ENCODE assay signal across 9 cellular contexts in genomic region chr20:63635431-63636141, GRCh38. TPM values are rescaled to one million over a fixed set of nuclear protein-coding genes. Genes with fewer than 3 reads are reported as not detected.
A peak's percentile ranks its signal among the peaks of the same experiment; 100 is the strongest.
DNase-seq lines count a peak whose midpoint lies in the region; ATAC-seq and TF ChIP-seq lines count a peak whose summit lies in the region.
"Had no signal": no experiment of that assay in that cellular context is flagged by ENCODE, and none has a peak within 500 bp of the region (broad histone marks: within the 10 kb centered on the region; RNA-seq: fewer than 3 reads in every experiment).

No MANE protein-coding gene starts in this region.

- H2AFZ ChIP-seq in DND-41 (ENCODE audit: low read depth, low read length), result peak overlapping the region; percentile 40

- TF ChIP-seq POLR2A in esophagus muscularis mucosa (IDR thresholded peaks at IDR 0.05; ENCODE audit: low read depth), result no peak

- H3K79me2 ChIP-seq in DND-41 (ENCODE audit: insufficient read depth, low read length), result no peaks in the 10 kb centered on the region

- 74% methylated on average over 14 of the region's 15 CpGs for WGBS in esophagus muscularis mucosa

- H3K36me3 Mint-ChIP-seq in natural killer cell, result no peaks in the 10 kb centered on the region

- H4K20me1 ChIP-seq in DND-41 (ENCODE audit: insufficient read depth, low read length), result peaks cover 17% of the 10 kb centered on the region

- H3K27ac ChIP-seq in DND-41 (ENCODE audit: low read length), result peak overlapping the region; percentile 92
- H3K27ac ChIP-seq in esophagus muscularis mucosa (replicated peaks in 1 of 4), result no peak overlapping the region
- no peak overlapping the region for H3K27ac ChIP-seq in A673 (ENCODE audit: low read depth, low read length, poor library complexity, severe bottlenecking)
- H3K27ac ChIP-seq: KMS-11 had no signal

- POLR2A ChIA-PET in A673 (lab: Charles Lee; ENCODE audit: low non-redundant PET), result interaction anchor here (0.5 kb wide), 1 partner anchor 237 kb away, joined by 3 read pairs; no protein-coding TSS in a partner anchor

- ATAC-seq in DND-41 (ENCODE audit: insufficient read depth, low read depth), result peak; percentile 91
- peak; percentile 80 to 90 (median 84) for ATAC-seq in natural killer cell
- ATAC-seq in GM21717 (IDR thresholded peaks at IDR 0.05; ENCODE audit: unreplicated experiment), result no peak
- no peak for ATAC-seq in HG02571 (IDR thresholded peaks at IDR 0.05; ENCODE audit: unreplicated experiment)

- peaks cover 7% of the 10 kb centered on the region; the same call in 1 of the 2 replicates for H3K36me3 ChIP-seq in DND-41 (ENCODE audit: insufficient read depth, low read length)
- no peaks in the 10 kb centered on the region for H3K36me3 ChIP-seq in esophagus muscularis mucosa
- H3K36me3 ChIP-seq in A673 (ENCODE audit: insufficient read depth, low read length, poor library complexity, severe bottlenecking), result no peaks in the 10 kb centered on the region

- TF ChIP-seq EP300 in esophagus muscularis mucosa (IDR thresholded peaks at IDR 0.05), result no peak

- H3K27me3 ChIP-seq in DND-41 (ENCODE audit: insufficient read depth, low read length, poor library complexity), result no peaks in the 10 kb centered on the region
- H3K27me3 ChIP-seq in esophagus muscularis mucosa, result no peaks in the 10 kb centered on the region
- no peaks in the 10 kb centered on the region for H3K27me3 ChIP-seq in A673 (replicated peaks; ENCODE audit: insufficient read depth, low read depth, low read length, poor library complexity)

- no TSS peak for BruUV-seq in A673 (replicated peaks; lab: Mats Ljungman, UMichigan)

- peak overlapping the region in 1 of 2 experiments; percentile 22; a peak in 1 of 4 replicates for H3K4me3 ChIP-seq in DND-41 (ENCODE audit: low read depth in 1 of 2, low read length in 2 of 2)
- H3K4me3 ChIP-seq in esophagus muscularis mucosa, result no peak overlapping the region
- no peak overlapping the region for H3K4me3 ChIP-seq in A673 (ENCODE audit: low read depth, low read length, poor library complexity, severe bottlenecking)

- no peaks in the 10 kb centered on the region for H3K27me3 Mint-ChIP-seq in natural killer cell (ENCODE audit: low read depth in 2 of 2)

- intact Hi-C loops in natural killer cell (cut with micrococcal nuclease) (loop anchor here (1.0 to 10.0 kb wide), 4 partner anchors 8 to 99 kb away; partner anchors contain the start of genes FNDC11, GMEB2, LIME1 and SLC2A4RG), esophagus muscularis mucosa (cut with DNase I) (no loop called here), A673 (cut with micrococcal nuclease; ENCODE audit: unreplicated experiment) (no loop called here)

- peak overlapping the region; percentile 49 for H3K4me2 ChIP-seq in DND-41 (ENCODE audit: insufficient read depth, low read length)
- H3K4me2 ChIP-seq: KMS-11 had no signal

- H3K9me3 ChIP-seq in DND-41 (ENCODE audit: insufficient read depth, low read length, severe bottlenecking) (no peaks in the 10 kb centered on the region), esophagus muscularis mucosa (no peaks in the 10 kb centered on the region), A673 (ENCODE audit: low read depth, low read length, poor library complexity, severe bottlenecking) (no peaks in the 10 kb centered on the region)

- peak overlapping the region; percentile 82 for H3K4me3 Mint-ChIP-seq in natural killer cell

- H3K4me1 Mint-ChIP-seq in natural killer cell, result peaks cover 46 to 48% of the 10 kb centered on the region in 2 donors

- H3K27ac Mint-ChIP-seq in natural killer cell, result peak overlapping the region; percentile 94

- CTCF ChIA-PET in A673 (lab: Charles Lee), result no interaction called here

- H3K9ac ChIP-seq in DND-41 (ENCODE audit: low read depth, low read length), result peak overlapping the region; percentile 40
- H3K9ac ChIP-seq: KMS-11 had no signal

- no peaks in the 10 kb centered on the region for H3K9me3 Mint-ChIP-seq in natural killer cell

- H3K4me1 ChIP-seq in DND-41 (ENCODE audit: insufficient read depth, low read length) (peaks cover 42% of the 10 kb centered on the region), esophagus muscularis mucosa (peaks cover 5 to 21% (median 13%) of the 10 kb centered on the region in 4 donors), A673 (ENCODE audit: insufficient read depth, low read length, poor library complexity, severe bottlenecking) (no peaks in the 10 kb centered on the region)

- no peak for TF ChIP-seq CTCF in DND-41 (IDR thresholded peaks at IDR 0.05; ENCODE audit: borderline replicate concordance, extremely low read depth, low read length, poor library complexity, severe bottlenecking)
- TF ChIP-seq CTCF in natural killer cell (IDR thresholded peaks at IDR 0.05), result no peak
- TF ChIP-seq CTCF in esophagus muscularis mucosa (IDR thresholded peaks at IDR 0.05), result no peak
- TF ChIP-seq CTCF in A673 (conservative IDR thresholded peaks at IDR 0.05; ENCODE audit: low read depth, low read length), result no peak

- DNase-seq in DND-41 (peak; percentile 80), MV-4-11 (lab: John Stamatoyannopoulos, UW) (peak; percentile 79), natural killer cell (peak; percentile 76), esophagus muscularis mucosa (ENCODE audit: extremely low spot score) (no peak), A673 (ENCODE audit: low spot score) (no peak)
- peak; percentile 81 for DNase-seq in activated CD8-positive, alpha-beta memory T cell treated with anti-CD3 and anti-CD28 coated beads, Interleukin-2, amount 50 U/mL, for 48 hours

RNA-seq across cellular contexts. Expression of gene GMEB2, which starts 8.7 kb away (rescaled TPM):
- total RNA-seq in natural killer cell (10 to 100 TPM; 11.7 to 15.1 (median 14.6) TPM), esophagus muscularis mucosa (10 to 100 TPM; 11.1 to 19.1 (median 14.0) TPM), A673 (2021) (12.8 and 14.2 TPM in 2 replicates)

RNA-seq across cellular contexts. Expression of gene STMN3, which starts 17.6 kb away (rescaled TPM):
- 10 to 100 TPM in 1 of 3 donors, 1 to 10 TPM in 2; 6.7 to 12.9 (median 8.3) TPM for total RNA-seq in natural killer cell
- 10 to 100 TPM; 13.3 to 47.4 (median 28.9) TPM for total RNA-seq in esophagus muscularis mucosa
- total RNA-seq in A673 (2021), result 115 and 128 TPM in 2 replicates

RNA-seq across cellular contexts. Expression of gene RTEL1, which starts 22.5 kb away (rescaled TPM):
- total RNA-seq in natural killer cell (10 to 100 TPM; 36.3 to 52.0 (median 40.4) TPM), esophagus muscularis mucosa (10 to 100 TPM in 2 of 4 donors, 1 to 10 TPM in 2; 8.4 to 13.4 (median 9.6) TPM), A673 (2021) (45.6 and 47.8 TPM in 2 replicates)

Comparison
In these comparisons a context has a peak if more than half of its experiments do, and no peak if none do; other contexts are left out.
1. ATAC-seq: peak in DND-41 (single experiment) and natural killer cell (3 of 3); none in GM21717 (single experiment) and HG02571 (single experiment).
2. DNase-seq: peak in DND-41 (single experiment), MV-4-11 (single experiment), activated CD8-positive, alpha-beta memory T cell treated with anti-CD3 and anti-CD28 coated beads, Interleukin-2, amount 50 U/mL, for 48 hours (single experiment) and natural killer cell (single experiment); none in esophagus muscularis mucosa (single experiment) and A673 (single experiment).